Comparison of ENCODE assay signal across 22 cellular contexts in the genomic region with DNA sequence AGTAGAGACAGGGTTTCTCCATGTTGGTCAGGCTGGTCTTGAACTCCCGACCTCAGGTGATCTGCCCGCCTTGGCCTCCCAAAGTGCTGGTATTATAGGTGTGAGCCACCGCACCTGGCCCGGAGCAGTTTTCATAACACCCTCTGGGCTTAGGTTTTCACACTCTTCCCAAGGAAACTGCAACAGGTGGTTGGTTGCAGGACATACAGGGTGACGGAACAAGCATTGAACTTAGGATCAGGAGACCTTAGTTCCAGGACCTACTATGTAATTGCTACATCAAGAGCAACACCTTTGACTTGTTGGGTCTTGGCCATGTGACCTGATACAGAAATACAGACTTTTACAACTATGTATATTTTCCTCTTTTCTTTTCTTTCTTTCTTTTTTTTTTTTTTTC.
"Had no signal": no experiment of that assay in that cellular context is flagged by ENCODE, and none has a peak within 500 bp of the region (broad histone marks: within the 10 kb centered on the region; RNA-seq: fewer than 3 reads in every experiment).

No MANE protein-coding gene starts in this region.

- ATAC-seq: Panc1, PC-3, Right ventricle myocardium inferior, SK-N-SH treated with all-trans-retinoic acid at 6 μM for 48 hours had no signal

- H3K9me3 ChIP-seq: MG63 had no signal

- H3K27ac ChIP-seq: HL-60, RWPE1, SJCRH30 had no signal

- H3K4me3 ChIP-seq: MG63, SJCRH30 had no signal

- DNase-seq: KBM-7, MG63, NCI-H1092, NCI-H1436, NCI-H187, NCI-H2029, NCI-H2081 treated with DMSO at 0.1 percent for 48 hours, NCI-H2171, NCI-H226, NCI-H446, NCI-H510A, NCI-H524 treated with DMSO at 0.1 percent for 48 hours, NCI-H69, NCI-H774, PC-3, SHP77 treated with DMSO at 0.1 percent for 48 hours, SJCRH30 had no signal

- H3K27me3 ChIP-seq: MG63, SJCRH30 had no signal

- H3K36me3 ChIP-seq: MG63, SJCRH30 had no signal
